Comparison of ENCODE assay signal across 19 cellular contexts in genomic region chr21:43021756-43022600, GRCh38. TPM values are rescaled to one million over a fixed set of nuclear protein-coding genes. Genes with fewer than 3 reads are reported as not detected.
DNase-seq lines count a peak whose midpoint lies in the region; ATAC-seq and TF ChIP-seq lines count a peak whose summit lies in the region.
"Had no signal": no experiment of that assay in that cellular context is flagged by ENCODE, and none has a peak within 500 bp of the region (broad histone marks: within the 10 kb centered on the region; RNA-seq: fewer than 3 reads in every experiment).

No MANE protein-coding gene starts in this region.

- CTCF ChIA-PET in WTC11 (lab: Charles Lee), result no interaction called here

- intact Hi-C loops in mucosa of descending colon (cut with DNase I, micrococcal nuclease), result no loop called here

- TF ChIP-seq CTCF in WTC11 (IDR thresholded peaks at IDR 0.05) (no peak), neural progenitor cell (IDR thresholded peaks at IDR 0.05) (no peak), glutamatergic neuron (IDR thresholded peaks at IDR 0.05; ENCODE audit: partially characterized antibody, unreplicated experiment) (no peak), mucosa of descending colon (IDR thresholded peaks at IDR 0.05) (no peak)

- H3K4me1 ChIP-seq in neural progenitor cell (no peaks in the 10 kb centered on the region), mucosa of descending colon (ENCODE audit: low read depth) (no peaks in the 10 kb centered on the region)
- H3K4me1 ChIP-seq: BE2C had no signal

- H3K27ac Mint-ChIP-seq in activated naive CD8-positive, alpha-beta T cell treated with anti-CD3 and anti-CD28 coated beads, Interleukin-2, amount 10 ng/mL, durations not matched to agents 7 days and 5 days, result peak overlapping the region; percentile 0
- no peak overlapping the region for H3K27ac Mint-ChIP-seq in activated naive CD8-positive, alpha-beta T cell treated with anti-CD3 and anti-CD28 coated beads, Interleukin-2, amount 50 U/mL, for 24 hours
- H3K27ac Mint-ChIP-seq in WTC11, result peak overlapping the region; percentile 65
- H3K27ac Mint-ChIP-seq in neural progenitor cell, result peak overlapping the region; percentile 65
- H3K27ac Mint-ChIP-seq in glutamatergic neuron (ENCODE audit: unreplicated experiment), result no peak overlapping the region
- H3K27ac Mint-ChIP-seq: CD8-positive, alpha-beta T cell had no signal

- no peak overlapping the region for H3K27ac ChIP-seq in neural progenitor cell
- H3K27ac ChIP-seq: HL-60, SJSA1 had no signal

- H3K4me3 Mint-ChIP-seq in activated naive CD8-positive, alpha-beta T cell treated with anti-CD3 and anti-CD28 coated beads, Interleukin-2, amount 10 ng/mL, durations not matched to agents 7 days and 5 days, result no peak overlapping the region
- H3K4me3 Mint-ChIP-seq in activated naive CD8-positive, alpha-beta T cell treated with anti-CD3 and anti-CD28 coated beads, Interleukin-2, amount 50 U/mL, for 24 hours, result no peak overlapping the region
- H3K4me3 Mint-ChIP-seq in WTC11 (no peak overlapping the region), neural progenitor cell (no peak overlapping the region), glutamatergic neuron (ENCODE audit: unreplicated experiment) (no peak overlapping the region)
- H3K4me3 Mint-ChIP-seq: CD8-positive, alpha-beta T cell had no signal

- no peaks in the 10 kb centered on the region for H4K20me1 ChIP-seq in neural progenitor cell (ENCODE audit: low read depth)

- no peaks in the 10 kb centered on the region for H3K9me3 Mint-ChIP-seq in activated naive CD8-positive, alpha-beta T cell treated with anti-CD3 and anti-CD28 coated beads, Interleukin-2, amount 10 ng/mL, durations not matched to agents 7 days and 5 days
- no peaks in the 10 kb centered on the region for H3K9me3 Mint-ChIP-seq in activated naive CD8-positive, alpha-beta T cell treated with anti-CD3 and anti-CD28 coated beads, Interleukin-2, amount 50 U/mL, for 24 hours
- H3K9me3 Mint-ChIP-seq in WTC11, result no peaks in the 10 kb centered on the region
- no peaks in the 10 kb centered on the region for H3K9me3 Mint-ChIP-seq in neural progenitor cell
- peaks cover 2% of the 10 kb centered on the region for H3K9me3 Mint-ChIP-seq in glutamatergic neuron (ENCODE audit: unreplicated experiment)
- H3K9me3 Mint-ChIP-seq: CD8-positive, alpha-beta T cell had no signal

- no peaks in the 10 kb centered on the region for H3K27me3 Mint-ChIP-seq in activated naive CD8-positive, alpha-beta T cell treated with anti-CD3 and anti-CD28 coated beads, Interleukin-2, amount 10 ng/mL, durations not matched to agents 7 days and 5 days
- no peaks in the 10 kb centered on the region for H3K27me3 Mint-ChIP-seq in activated naive CD8-positive, alpha-beta T cell treated with anti-CD3 and anti-CD28 coated beads, Interleukin-2, amount 50 U/mL, for 24 hours
- H3K27me3 Mint-ChIP-seq in WTC11 (ENCODE audit: low read depth) (no peaks in the 10 kb centered on the region), neural progenitor cell (ENCODE audit: insufficient read depth, low read depth) (no peaks in the 10 kb centered on the region), glutamatergic neuron (ENCODE audit: unreplicated experiment) (peaks cover 2% of the 10 kb centered on the region)

- H3K4me1 Mint-ChIP-seq in activated naive CD8-positive, alpha-beta T cell treated with anti-CD3 and anti-CD28 coated beads, Interleukin-2, amount 10 ng/mL, durations not matched to agents 7 days and 5 days, result no peaks in the 10 kb centered on the region
- H3K4me1 Mint-ChIP-seq in activated naive CD8-positive, alpha-beta T cell treated with anti-CD3 and anti-CD28 coated beads, Interleukin-2, amount 50 U/mL, for 24 hours, result peaks cover 3% of the 10 kb centered on the region
- H3K4me1 Mint-ChIP-seq in WTC11, result 0 out of 2 replicates have a peak, but pooled peaks cover 4% of the 10 kb centered on the region
- peaks cover 6% of the 10 kb centered on the region for H3K4me1 Mint-ChIP-seq in neural progenitor cell
- no peaks in the 10 kb centered on the region for H3K4me1 Mint-ChIP-seq in glutamatergic neuron (ENCODE audit: low read depth, unreplicated experiment)

- no peak overlapping the region for H3K4me2 ChIP-seq in neural progenitor cell

- H3K4me3 ChIP-seq in neural progenitor cell (no peak overlapping the region), mucosa of descending colon (no peak overlapping the region)
- H3K4me3 ChIP-seq: GM12878, SJSA1 had no signal

- H3F3A ChIP-seq in neural progenitor cell (ENCODE audit: low read depth), result no peaks in the 10 kb centered on the region

- H3K9ac ChIP-seq in neural progenitor cell, result no peak overlapping the region

- POLR2A ChIA-PET in activated naive CD8-positive, alpha-beta T cell treated with anti-CD3 and anti-CD28 coated beads, Interleukin-2, amount 10 ng/mL, durations not matched to agents 7 days and 5 days (lab: Charles Lee), result no interaction called here
- POLR2A ChIA-PET in WTC11 (lab: Charles Lee), result no interaction called here

- H2AFZ ChIP-seq in neural progenitor cell (replicated peaks), result no peak overlapping the region

- H3K36me3 ChIP-seq in neural progenitor cell (no peaks in the 10 kb centered on the region), mucosa of descending colon (ENCODE audit: low read depth) (no peaks in the 10 kb centered on the region)

- no peaks in the 10 kb centered on the region for H3K27me3 ChIP-seq in neural progenitor cell
- H3K27me3 ChIP-seq: BE2C, SJSA1 had no signal

- no peak for DNase-seq in activated naive CD8-positive, alpha-beta T cell treated with anti-CD3 and anti-CD28 coated beads, Interleukin-2, amount 10 ng/mL, durations not matched to agents 7 days and 5 days
- DNase-seq in activated naive CD8-positive, alpha-beta T cell treated with anti-CD3 and anti-CD28 coated beads, Interleukin-2, amount 50 U/mL, for 24 hours, result no peak
- DNase-seq in WTC11 (ENCODE audit: low spot score) (no peak), neural progenitor cell (ENCODE audit: low spot score) (no peak), NK-92 (lab: John Stamatoyannopoulos, UW; ENCODE audit: unreplicated experiment) (no peak), glutamatergic neuron (no peak), mucosa of descending colon (no peak)
- DNase-seq: BE2C; Calu3; CD8-positive, alpha-beta T cell; NCI-H1417 treated with DMSO at 0.1 percent for 48 hours; NCI-H187 treated with DMSO at 0.1 percent for 48 hours; NCI-H2171; NCI-H526 had no signal

- H3K79me2 ChIP-seq in neural progenitor cell (ENCODE audit: low read depth), result no peaks in the 10 kb centered on the region

- no peaks in the 10 kb centered on the region for H3K9me3 ChIP-seq in neural progenitor cell (ENCODE audit: low read depth)
- H3K9me3 ChIP-seq in mucosa of descending colon, result no peaks in the 10 kb centered on the region
- H3K9me3 ChIP-seq: BE2C, SJSA1 had no signal

- H3K36me3 Mint-ChIP-seq in activated naive CD8-positive, alpha-beta T cell treated with anti-CD3 and anti-CD28 coated beads, Interleukin-2, amount 10 ng/mL, durations not matched to agents 7 days and 5 days, result peaks cover 11% of the 10 kb centered on the region
- peaks cover 30% of the 10 kb centered on the region for H3K36me3 Mint-ChIP-seq in activated naive CD8-positive, alpha-beta T cell treated with anti-CD3 and anti-CD28 coated beads, Interleukin-2, amount 50 U/mL, for 24 hours (ENCODE audit: low read depth)
- H3K36me3 Mint-ChIP-seq in WTC11 (peaks cover 58% of the 10 kb centered on the region), neural progenitor cell (peaks cover 15% of the 10 kb centered on the region), glutamatergic neuron (ENCODE audit: unreplicated experiment) (peaks cover 7% of the 10 kb centered on the region)

- ATAC-seq in activated naive CD8-positive, alpha-beta T cell treated with anti-CD3 and anti-CD28 coated beads, Interleukin-2, amount 10 ng/mL, durations not matched to agents 7 days and 5 days (ENCODE audit: low read depth), result no peak
- no peak for ATAC-seq in activated naive CD8-positive, alpha-beta T cell treated with anti-CD3 and anti-CD28 coated beads, Interleukin-2, amount 50 U/mL, for 24 hours
- no peak; the same call in none of the 2 replicates for ATAC-seq in WTC11
- no peak for ATAC-seq in GM19467 (IDR thresholded peaks at IDR 0.05; ENCODE audit: unreplicated experiment)
- ATAC-seq in mucosa of descending colon, result no peak
- ATAC-seq: CD8-positive, alpha-beta T cell; GM12878; Panc1 had no signal

TF ChIP-seq in WTC11, 78 proteins besides CTCF, POLR2A, EP300 and RAD21 (continues in another document):
- TF ChIP-seq GRHL2 (CRISPR knock-in tag; IDR thresholded peaks at IDR 0.05; ENCODE audit: insufficient replicate concordance, severe bottlenecking) (no peak), TCF7 (CRISPR knock-in tag; IDR thresholded peaks at IDR 0.05; ENCODE audit: low read depth) (no peak), ZNF671 (CRISPR knock-in tag; IDR thresholded peaks at IDR 0.05) (no peak), NFYB (CRISPR knock-in tag; conservative IDR thresholded peaks at IDR 0.05; ENCODE audit: low read depth) (no peak)

RNA-seq across cellular contexts. Expression of gene PKNOX1, which starts 47.6 kb away (rescaled TPM):
- total RNA-seq in activated naive CD8-positive, alpha-beta T cell treated with anti-CD3 and anti-CD28 coated beads, Interleukin-2, amount 10 ng/mL, durations not matched to agents 7 days and 5 days, result 10 to 100 TPM; 21.3 to 23.2 TPM
- 21.2 to 25.2 TPM (median 23.0 TPM) in 3 replicates for total RNA-seq in WTC11 (2021)
- 10.3 and 11.0 TPM in 2 replicates for total RNA-seq in neural progenitor cell (ENCODE audit: low replicate concordance)
- total RNA-seq in glutamatergic neuron (ENCODE audit: unreplicated experiment), result 28.7 TPM
- total RNA-seq in mucosa of descending colon, result 10 to 100 TPM; 14.3 to 26.1 (median 16.3) TPM

RNA-seq across cellular contexts. Expression of gene CBS, which starts 53.7 kb away (rescaled TPM):
- total RNA-seq in activated naive CD8-positive, alpha-beta T cell treated with anti-CD3 and anti-CD28 coated beads, Interleukin-2, amount 10 ng/mL, durations not matched to agents 7 days and 5 days, result 10 to 100 TPM; 13.7 to 14.3 TPM
- total RNA-seq in WTC11 (2021) (582 to 844 TPM (median 591 TPM) in 3 replicates), neural progenitor cell (ENCODE audit: low replicate concordance) (56.9 and 118 TPM in 2 replicates), glutamatergic neuron (ENCODE audit: unreplicated experiment) (232 TPM), mucosa of descending colon (1 to 10 TPM; 4.5 to 5.8 (median 4.6) TPM)
- total RNA-seq: CD8-positive, alpha-beta T cell had no signal

Comparison
In these comparisons a context has a peak if more than half of its experiments do, and no peak if none do; other contexts are left out.
1. H3K27ac Mint-ChIP-seq: peak in activated naive CD8-positive, alpha-beta T cell treated with anti-CD3 and anti-CD28 coated beads, Interleukin-2, amount 10 ng/mL, durations not matched to agents 7 days and 5 days (single experiment), WTC11 (single experiment) and neural progenitor cell (single experiment); none in activated naive CD8-positive, alpha-beta T cell treated with anti-CD3 and anti-CD28 coated beads, Interleukin-2, amount 50 U/mL, for 24 hours (single experiment) and glutamatergic neuron (single experiment).